ENCODE assay signal across 8 cellular contexts in genomic region chr2:127220102-127220806, GRCh38. TPM values are rescaled to one million over a fixed set of nuclear protein-coding genes. Genes with fewer than 3 reads are reported as not detected.
DNase-seq lines count a peak whose midpoint lies in the region; ATAC-seq, FAIRE-seq and TF ChIP-seq lines count a peak whose summit lies in the region.

A gene with protein sequence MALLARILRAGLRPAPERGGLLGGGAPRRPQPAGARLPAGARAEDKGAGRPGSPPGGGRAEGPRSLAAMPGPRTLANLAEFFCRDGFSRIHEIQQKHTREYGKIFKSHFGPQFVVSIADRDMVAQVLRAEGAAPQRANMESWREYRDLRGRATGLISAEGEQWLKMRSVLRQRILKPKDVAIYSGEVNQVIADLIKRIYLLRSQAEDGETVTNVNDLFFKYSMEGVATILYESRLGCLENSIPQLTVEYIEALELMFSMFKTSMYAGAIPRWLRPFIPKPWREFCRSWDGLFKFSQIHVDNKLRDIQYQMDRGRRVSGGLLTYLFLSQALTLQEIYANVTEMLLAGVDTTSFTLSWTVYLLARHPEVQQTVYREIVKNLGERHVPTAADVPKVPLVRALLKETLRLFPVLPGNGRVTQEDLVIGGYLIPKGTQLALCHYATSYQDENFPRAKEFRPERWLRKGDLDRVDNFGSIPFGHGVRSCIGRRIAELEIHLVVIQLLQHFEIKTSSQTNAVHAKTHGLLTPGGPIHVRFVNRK (minus strand): TSS chr2:127220299. CDS start chr2:127220270, 29 bp downstream.

- peaks cover 58 to 64% of the 10 kb centered on the region in 2 donors for H3K27me3 Mint-ChIP-seq in natural killer cell (ENCODE audit: low read depth in 2 of 2)

- peaks cover 8% of the 10 kb centered on the region for H3K36me3 Mint-ChIP-seq in natural killer cell

- H3K79me2 ChIP-seq in PC-3 (ENCODE audit: low read length) (no peaks in the 10 kb centered on the region), endothelial cell of umbilical vein (ENCODE audit: control insufficient read depth, insufficient read depth, low read length) (no peaks in the 10 kb centered on the region)

- intact Hi-C loops in PC-3 (cut with micrococcal nuclease) (loop anchor here (10.0 kb wide), 1 partner anchor 165 kb away; the partner anchor contains the start of gene MAP3K2), endothelial cell of umbilical vein (cut with micrococcal nuclease) (no loop called here), natural killer cell (cut with micrococcal nuclease) (no loop called here)

- no peak for TF ChIP-seq POLR2A in endothelial cell of umbilical vein (IDR thresholded peaks at IDR 0.05; ENCODE audit: low read depth, low read length)

- peak within 1 kb of the TSS; percentile 70 for H3K9ac ChIP-seq in PC-3 (ENCODE audit: low read length)
- no peak within 1 kb of the TSS for H3K9ac ChIP-seq in endothelial cell of umbilical vein (replicated peaks; ENCODE audit: extremely low read depth, insufficient read depth, low read length)

- DNase-seq in COLO668 (lab: John Stamatoyannopoulos, UW; ENCODE audit: unreplicated experiment) (peak; percentile 52), PC-3 (no peak), endothelial cell of umbilical vein (ENCODE audit: low read depth, low spot score) (peak; percentile 16), natural killer cell (no peak), AML-193 (lab: John Stamatoyannopoulos, UW) (no peak), anterior cingulate cortex (lab: John Stamatoyannopoulos, UW) (no peak), occipital lobe (lab: John Stamatoyannopoulos, UW) (no peak)

- BruUV-seq in PC-3 (replicated peaks; lab: Mats Ljungman, UMichigan), result no TSS peak
- BruUV-seq in endothelial cell of umbilical vein (replicated peaks; lab: Mats Ljungman, UMichigan), result no TSS peak

- FAIRE-seq in endothelial cell of umbilical vein (lab: Jason Lieb, UNC), result no peak

- no peaks in the 10 kb centered on the region for H3K9me3 ChIP-seq in PC-3 (ENCODE audit: low read length)
- no peaks in the 10 kb centered on the region for H3K9me3 ChIP-seq in endothelial cell of umbilical vein (replicated peaks; ENCODE audit: control insufficient read depth, insufficient read depth, low read length)

- TF ChIP-seq CTCF in PC-3 (conservative IDR thresholded peaks at IDR 0.05; ENCODE audit: low read depth, low read length) (no peak), endothelial cell of umbilical vein (IDR thresholded peaks at IDR 0.05; ENCODE audit: extremely low read depth in 1 of 2, insufficient read depth in 1 of 2, low read depth in 1 of 2, low read length in 2 of 2) (no peak), natural killer cell (IDR thresholded peaks at IDR 0.05) (no peak)

- peak within 1 kb of the TSS; percentile 68 for H3K4me3 Mint-ChIP-seq in natural killer cell

- peaks cover 8 to 14% of the 10 kb centered on the region in 2 donors for H3K4me1 Mint-ChIP-seq in natural killer cell

- H3K27me3 ChIP-seq in PC-3 (ENCODE audit: low read length) (no peaks in the 10 kb centered on the region), endothelial cell of umbilical vein (ENCODE audit: control insufficient read depth in 2 of 2, insufficient read depth in 2 of 2, low read length in 2 of 2) (peaks cover 38 to 43% of the 10 kb centered on the region in 2 experiments)

- H4K20me1 ChIP-seq in PC-3 (ENCODE audit: low read length) (no peaks in the 10 kb centered on the region), endothelial cell of umbilical vein (replicated peaks; ENCODE audit: control insufficient read depth, extremely low read depth, insufficient read depth, low read length) (no peaks in the 10 kb centered on the region)

- POLR2A ChIA-PET in PC-3 (lab: Charles Lee; ENCODE audit: unreplicated experiment) (no interaction called here), endothelial cell of umbilical vein (lab: Charles Lee) (no interaction called here)

- H3K9me3 Mint-ChIP-seq in natural killer cell, result no peaks in the 10 kb centered on the region

- H3K27ac ChIP-seq in PC-3 (ENCODE audit: low read length) (no peak within 1 kb of the TSS), endothelial cell of umbilical vein (ENCODE audit: insufficient read depth, low read depth, low read length) (no peak within 1 kb of the TSS)

- H3K4me1 ChIP-seq in PC-3 (ENCODE audit: insufficient read depth, low read length), result peaks cover 38% of the 10 kb centered on the region
- H3K4me1 ChIP-seq in endothelial cell of umbilical vein (ENCODE audit: control insufficient read depth, extremely low read depth, insufficient read depth, low read length), result no peaks in the 10 kb centered on the region

- H3K9me2 ChIP-seq in PC-3 (replicated peaks; ENCODE audit: low read length), result no peaks in the 10 kb centered on the region

- dilution Hi-C loops in endothelial cell of umbilical vein (cut with MboI; ENCODE audit: extremely low pct_ligation_motif_present, low sequenced_read_pairs), result no loop called here

- CTCF ChIA-PET in PC-3 (lab: Charles Lee), result no interaction called here
- CTCF ChIA-PET in endothelial cell of umbilical vein (lab: Charles Lee), result no interaction called here

- no peak for ATAC-seq in PC-3
- no peak for ATAC-seq in natural killer cell
- ATAC-seq in HG03439 (IDR thresholded peaks at IDR 0.05; ENCODE audit: unreplicated experiment), result no peak

- peak within 1 kb of the TSS; percentile 77 for H2AFZ ChIP-seq in PC-3 (ENCODE audit: low read length)
- peak within 1 kb of the TSS; percentile 51 for H2AFZ ChIP-seq in endothelial cell of umbilical vein (ENCODE audit: low read depth, low read length)

- H3K36me3 ChIP-seq in PC-3 (ENCODE audit: low read depth, low read length) (no peaks in the 10 kb centered on the region), endothelial cell of umbilical vein (ENCODE audit: control insufficient read depth in 2 of 2, extremely low read depth in 1 of 2, insufficient read depth in 2 of 2, low read length in 2 of 2) (no peaks in the 10 kb centered on the region)

- H3K27ac Mint-ChIP-seq in natural killer cell, result no peak within 1 kb of the TSS

- H3K9me1 ChIP-seq in endothelial cell of umbilical vein (replicated peaks; ENCODE audit: control insufficient read depth, extremely low read depth, insufficient read depth, low read length), result no peaks in the 10 kb centered on the region

- peak within 1 kb of the TSS; percentile 82 for H3K4me2 ChIP-seq in PC-3 (ENCODE audit: low read length)
- peak within 1 kb of the TSS; percentile 46 for H3K4me2 ChIP-seq in endothelial cell of umbilical vein (ENCODE audit: insufficient read depth, low read length)

- peaks cover 6% of the 10 kb centered on the region for H3F3A ChIP-seq in PC-3 (ENCODE audit: low read length, unreplicated experiment)

- H3K4me3 ChIP-seq in PC-3 (ENCODE audit: low read length) (peak within 1 kb of the TSS; percentile 69), endothelial cell of umbilical vein (replicated peaks in 1 of 3; ENCODE audit: insufficient read depth in 1 of 3, low read depth in 1 of 3, low read length in 3 of 3) (peak within 1 kb of the TSS; percentile 18 to 45 (median 31))

TF ChIP-seq in endothelial cell of umbilical vein, 7 proteins besides CTCF, POLR2A, EP300 and RAD21:
- no peak for TF ChIP-seq JUN (IDR thresholded peaks at IDR 0.05; ENCODE audit: borderline replicate concordance, insufficient read depth, insufficient read length, low read depth)
- TF ChIP-seq EZH2 (IDR thresholded peaks at IDR 0.05; ENCODE audit: borderline replicate concordance, low read depth, low read length, severe bottlenecking), result peak; percentile 43
- TF ChIP-seq POLR2AphosphoS5 (IDR thresholded peaks at IDR 0.05; ENCODE audit: insufficient read depth, low read depth, low read length), result no peak
- TF ChIP-seq GATA2 (IDR thresholded peaks at IDR 0.05; ENCODE audit: insufficient read depth, insufficient read length, low read depth, low read length), result no peak
- TF ChIP-seq MAX (IDR thresholded peaks at IDR 0.05; ENCODE audit: insufficient read depth, insufficient read length), result no peak

RNA-seq across cellular contexts. Expression of the gene that starts here (rescaled TPM):
- 0.36 and 1.2 TPM in 2 replicates for total RNA-seq in PC-3 (2014; rRNA removed)
- total RNA-seq in endothelial cell of umbilical vein, result not detected in 2 replicates
- not detected in 2 replicates for polyA plus RNA-seq in endothelial cell of umbilical vein
- polyA plus RNA-seq in endothelial cell of umbilical vein (2011; cell fraction: cytosol; rRNA removed), result not detected in 2 replicates
- not detected in 2 replicates for polyA plus RNA-seq in endothelial cell of umbilical vein (2011; cell fraction: nucleus; rRNA removed)
- polyA plus RNA-seq in endothelial cell of umbilical vein (2012), result 0.90 and 1.5 TPM in 2 replicates
- not detected in 2 replicates for polyA minus RNA-seq in endothelial cell of umbilical vein
- not detected for polyA minus RNA-seq in endothelial cell of umbilical vein (2011; cell fraction: cytosol; rRNA and poly(A)+ RNA removed)
- not detected in 2 replicates for polyA minus RNA-seq in endothelial cell of umbilical vein (2011; cell fraction: nucleus; rRNA and poly(A)+ RNA removed)
- not detected for total RNA-seq in natural killer cell
- total RNA-seq in occipital lobe, result 2.2 TPM

Comparison
In these comparisons a context has a peak if more than half of its experiments do, and no peak if none do; other contexts are left out.
1. DNase-seq: peak in COLO668 (single experiment) and endothelial cell of umbilical vein (single experiment); none in PC-3 (single experiment), natural killer cell (single experiment), AML-193 (0 of 2), anterior cingulate cortex (0 of 58) and occipital lobe (single experiment).